Comparison of ENCODE assay signal across 8 cellular contexts in genomic region chr16:88782454-88783390, GRCh38. TPM values are rescaled to one million over a fixed set of nuclear protein-coding genes. Genes with fewer than 3 reads are reported as not detected.
A peak's percentile ranks its signal among the peaks of the same experiment; 100 is the strongest.
DNase-seq lines count a peak whose midpoint lies in the region; ATAC-seq, FAIRE-seq and TF ChIP-seq lines count a peak whose summit lies in the region.

No MANE protein-coding gene starts in this region.

- no peak for TF ChIP-seq CTCF in suprapubic skin (IDR thresholded peaks at IDR 0.05)
- no peak for TF ChIP-seq CTCF in GM20000 (IDR thresholded peaks at IDR 0.05; ENCODE audit: extremely low read depth, missing control alignments)

- peak overlapping the region; percentile 72 for H3K27ac ChIP-seq in caudate nucleus (ENCODE audit: low read depth, low read length)
- H3K27ac ChIP-seq in muscle layer of colon (ENCODE audit: low read depth, low read length) = peak overlapping the region; percentile 95
- peak overlapping the region; percentile 97 for H3K27ac ChIP-seq in suprapubic skin

- no peaks in the 10 kb centered on the region for H3K27me3 ChIP-seq in muscle layer of colon (ENCODE audit: control insufficient read depth in 1 of 2, insufficient read depth in 2 of 2, low read length in 2 of 2)
- no peaks in the 10 kb centered on the region for H3K27me3 ChIP-seq in suprapubic skin

- peak; percentile 64 for FAIRE-seq in GM12892 (lab: Jason Lieb, UNC)

- peak overlapping the region; percentile 56 to 87 for H3K4me3 ChIP-seq in muscle layer of colon (ENCODE audit: low read depth in 1 of 2, low read length in 2 of 2)
- H3K4me3 ChIP-seq in suprapubic skin = peak overlapping the region; percentile 88

- H3K9ac ChIP-seq in muscle layer of colon (ENCODE audit: low read length) = peak overlapping the region; percentile 96

- TF ChIP-seq POLR2A in GM12892 (IDR thresholded peaks at IDR 0.05; ENCODE audit: low read depth, low read length) (no peak), suprapubic skin (IDR thresholded peaks at IDR 0.05) (no peak)

- ATAC-seq in GM21737 (IDR thresholded peaks at IDR 0.05; ENCODE audit: unreplicated experiment) (no peak), GM21515 (IDR thresholded peaks at IDR 0.05; ENCODE audit: unreplicated experiment) (no peak)

- no peak for TF ChIP-seq EP300 in suprapubic skin (IDR thresholded peaks at IDR 0.05)

- H3K9me3 ChIP-seq in muscle layer of colon (ENCODE audit: low read length) (no peaks in the 10 kb centered on the region), suprapubic skin (no peaks in the 10 kb centered on the region)

- H3K36me3 ChIP-seq in muscle layer of colon (ENCODE audit: insufficient read depth, low read length) (no peaks in the 10 kb centered on the region), suprapubic skin (no peaks in the 10 kb centered on the region)

- H3K4me1 ChIP-seq in muscle layer of colon (ENCODE audit: insufficient read depth, low read length) = peaks cover 58% of the 10 kb centered on the region
- H3K4me1 ChIP-seq in suprapubic skin = peaks cover 73% of the 10 kb centered on the region

- 22% methylated on average over 5 of the region's 16 CpGs for WGBS in suprapubic skin

- no peak for DNase-seq in GM12892 (ENCODE audit: insufficient read length)
- peak; percentile 52 for DNase-seq in T1000 (lab: John Stamatoyannopoulos, UW)
- DNase-seq in caudate nucleus (lab: John Stamatoyannopoulos, UW) = peak in 8 of 61 donors; percentile 16 to 65 (median 32)
- no peak for DNase-seq in suprapubic skin (ENCODE audit: low spot score in 2 of 2)
- DNase-seq in GM20000 (ENCODE audit: low spot score) = no peak

RNA-seq across cellular contexts. Expression of gene PIEZO1, which starts 2.3 kb away (rescaled TPM):
- 33.8 TPM for polyA plus RNA-seq in GM12892 (2012; ENCODE audit: missing spikeins)
- 100 to 1,000 TPM; 185 to 269 (median 224) TPM for total RNA-seq in suprapubic skin

RNA-seq across cellular contexts. Expression of gene CDT1, which starts 20.9 kb away (rescaled TPM):
- polyA plus RNA-seq in GM12892 (2012; ENCODE audit: missing spikeins) = 6.4 TPM
- total RNA-seq in suprapubic skin = 10 to 100 TPM in 2 of 4 donors, 1 to 10 TPM in 2; 4.7 to 25.7 (median 10.7) TPM

RNA-seq across cellular contexts. Expression of gene APRT, which starts 29.0 kb away (rescaled TPM):
- polyA plus RNA-seq in GM12892 (2012; ENCODE audit: missing spikeins) = 180 TPM
- total RNA-seq in suprapubic skin = 100 to 1,000 TPM; 122 to 382 (median 250) TPM
